Comparison of ENCODE assay signal across 14 cellular contexts in genomic region chr13:108859202-108860012, GRCh38.
DNase-seq lines count a peak whose midpoint lies in the region; ATAC-seq, FAIRE-seq and TF ChIP-seq lines count a peak whose summit lies in the region.
"Had no signal": no experiment of that assay in that cellular context is flagged by ENCODE, and none has a peak within 500 bp of the region (broad histone marks: within the 10 kb centered on the region; RNA-seq: fewer than 3 reads in every experiment).

No MANE protein-coding gene starts in this region.

- H3K27me3 Mint-ChIP-seq in astrocyte (ENCODE audit: low read depth, unreplicated experiment), result no peaks in the 10 kb centered on the region

- H3K4me1 Mint-ChIP-seq in astrocyte (ENCODE audit: low read depth, unreplicated experiment), result peaks cover 18% of the 10 kb centered on the region
- H3K4me1 Mint-ChIP-seq: stimulated activated effector memory CD8-positive, alpha-beta T cell treated with anti-CD3 and anti-CD28 coated beads, Interleukin-12 subunit alpha, Interleukin-12 subunit beta, amount 100 ng/mL, for 72 hours had no signal

- ATAC-seq in HG02798 (IDR thresholded peaks at IDR 0.05; ENCODE audit: poor library complexity, unreplicated experiment) (peak; percentile 49), sciatic nerve (no peak), HG03097 (IDR thresholded peaks at IDR 0.05; ENCODE audit: low FRiP score, unreplicated experiment) (no peak)
- ATAC-seq: stimulated activated effector memory CD8-positive, alpha-beta T cell treated with anti-CD3 and anti-CD28 coated beads, Interleukin-12 subunit alpha, Interleukin-12 subunit beta, amount 100 ng/mL, for 72 hours had no signal

- POLR2A ChIA-PET in AG04450 (lab: Yijun Ruan, JAX), result interaction anchor here (0.6 kb wide), 1 partner anchor 10 kb away, joined by 3 read pairs; no protein-coding TSS in a partner anchor

- H3K4me3 Mint-ChIP-seq in astrocyte (ENCODE audit: unreplicated experiment), result peak overlapping the region; percentile 12
- H3K4me3 Mint-ChIP-seq: stimulated activated effector memory CD8-positive, alpha-beta T cell treated with anti-CD3 and anti-CD28 coated beads, Interleukin-12 subunit alpha, Interleukin-12 subunit beta, amount 100 ng/mL, for 72 hours had no signal

- intact Hi-C loops in sciatic nerve (cut with DNase I), result no loop called here

- DNase-seq in AG04450 (ENCODE audit: low read depth, low spot score) (peak; percentile 78), astrocyte (ENCODE audit: low read depth) (peak; percentile 58), kidney tubule cell (ENCODE audit: low spot score) (peak; percentile 64), sciatic nerve (ENCODE audit: low spot score) (no peak), NCI-H345 (lab: John Stamatoyannopoulos, UW) (no peak), NCI-H2196 treated with DMSO at 0.1 percent for 48 hours (lab: John Stamatoyannopoulos, UW; ENCODE audit: unreplicated experiment) (no peak)
- DNase-seq: dermis blood vessel endothelial cell, NCI-H2171, right lobe of liver, SHP77 treated with DMSO at 0.1 percent for 48 hours had no signal

- H3K27me3 ChIP-seq in AG04450 (ENCODE audit: control insufficient read depth, insufficient read depth, low read length) (no peaks in the 10 kb centered on the region), astrocyte (ENCODE audit: insufficient read depth, low read length) (no peaks in the 10 kb centered on the region)
- H3K27me3 ChIP-seq: BLaER1, right lobe of liver had no signal

- H3K79me2 ChIP-seq in astrocyte (ENCODE audit: insufficient read depth, low read length), result no peaks in the 10 kb centered on the region

- TF ChIP-seq CTCF in AG04450 (IDR thresholded peaks at IDR 0.05; ENCODE audit: low read depth, low read length) (no peak), astrocyte (IDR thresholded peaks at IDR 0.05; ENCODE audit: insufficient read depth, low read depth, low read length) (no peak)

- no peak overlapping the region for H3K27ac ChIP-seq in AG04450 (ENCODE audit: low read depth, low read length)
- H3K27ac ChIP-seq in astrocyte (ENCODE audit: low read depth, low read length), result peak overlapping the region; percentile 24
- H3K27ac ChIP-seq: BLaER1, right lobe of liver had no signal

- no peaks in the 10 kb centered on the region for H3K36me3 Mint-ChIP-seq in astrocyte (ENCODE audit: low read depth, unreplicated experiment)
- H3K36me3 Mint-ChIP-seq: stimulated activated effector memory CD8-positive, alpha-beta T cell treated with anti-CD3 and anti-CD28 coated beads, Interleukin-12 subunit alpha, Interleukin-12 subunit beta, amount 100 ng/mL, for 72 hours had no signal

- H3K9me3 Mint-ChIP-seq in astrocyte (ENCODE audit: unreplicated experiment), result no peaks in the 10 kb centered on the region

- peak overlapping the region; percentile 87 for H3K27ac Mint-ChIP-seq in astrocyte (ENCODE audit: unreplicated experiment)
- H3K27ac Mint-ChIP-seq: stimulated activated effector memory CD8-positive, alpha-beta T cell treated with anti-CD3 and anti-CD28 coated beads, Interleukin-12 subunit alpha, Interleukin-12 subunit beta, amount 100 ng/mL, for 72 hours had no signal

- H4K20me1 ChIP-seq in astrocyte (ENCODE audit: insufficient read depth, low read length), result no peaks in the 10 kb centered on the region
- H4K20me1 ChIP-seq: BLaER1 had no signal

- no peaks in the 10 kb centered on the region for H3K36me3 ChIP-seq in astrocyte (ENCODE audit: insufficient read depth, low read length)
- H3K36me3 ChIP-seq: BLaER1, right lobe of liver had no signal

- CTCF ChIA-PET in AG04450 (lab: Charles Lee), result interaction anchor here (2.7 kb wide), 1 partner anchor 36 kb away, joined by 13 read pairs; no protein-coding TSS in a partner anchor

- H3K4me2 ChIP-seq in astrocyte (ENCODE audit: low read length), result peak overlapping the region; percentile 61
- H3K4me2 ChIP-seq: BLaER1 had no signal

- H2AFZ ChIP-seq in astrocyte (ENCODE audit: low read depth, low read length), result no peak overlapping the region

- no peaks in the 10 kb centered on the region for H3K9me3 ChIP-seq in AG04450 (ENCODE audit: control insufficient read depth, insufficient read depth, low read length)
- H3K9me3 ChIP-seq in astrocyte (ENCODE audit: insufficient read depth, low read depth, low read length), result no peaks in the 10 kb centered on the region
- H3K9me3 ChIP-seq: BLaER1, right lobe of liver had no signal

- H3K4me1 ChIP-seq in astrocyte (ENCODE audit: insufficient read depth, low read length), result no peaks in the 10 kb centered on the region
- H3K4me1 ChIP-seq: BLaER1, right lobe of liver had no signal

- H3K4me3 ChIP-seq in AG04450 (ENCODE audit: low read depth, low read length) (peak overlapping the region; percentile 7; the same call in 1 of the 2 replicates), astrocyte (ENCODE audit: insufficient read depth, low read depth, low read length) (peak overlapping the region; percentile 30)
- H3K4me3 ChIP-seq: BLaER1, right lobe of liver had no signal

- peak; percentile 5 for FAIRE-seq in astrocyte (lab: Jason Lieb, UNC)

- no peak overlapping the region for H3K9ac ChIP-seq in astrocyte (ENCODE audit: low read length)
- H3K9ac ChIP-seq: BLaER1 had no signal

Comparison
In these comparisons a context has a peak if more than half of its experiments do, and no peak if none do; other contexts are left out.
1. DNase-seq: peak in AG04450 (single experiment), astrocyte (single experiment) and kidney tubule cell (single experiment); none in sciatic nerve (single experiment), NCI-H345 (single experiment) and NCI-H2196 treated with DMSO at 0.1 percent for 48 hours (single experiment).